In the genomic region with DNA sequence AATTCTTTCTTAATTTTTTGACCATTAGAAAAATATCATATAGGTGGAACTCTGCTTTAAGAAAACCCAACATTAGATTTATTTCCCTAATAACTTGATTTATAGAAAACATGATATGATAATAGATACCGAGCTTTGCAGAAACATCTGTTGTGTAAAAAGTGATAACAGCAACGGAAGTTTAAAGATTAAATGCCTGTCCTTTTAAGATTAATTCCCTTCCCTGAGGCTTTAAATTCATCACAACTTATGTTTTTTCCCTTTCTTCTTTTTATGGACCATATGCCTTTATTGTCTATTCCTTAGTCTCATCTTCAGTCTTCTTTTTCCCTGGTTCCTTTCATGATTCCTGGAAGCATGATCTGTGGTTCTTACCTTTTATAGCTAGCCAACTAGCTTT, we compare ENCODE assay signal across 9 cellular contexts. TPM values are rescaled to one million over a fixed set of nuclear protein-coding genes. Genes with fewer than 3 reads are reported as not detected.
DNase-seq lines count a peak whose midpoint lies in the region; ATAC-seq and TF ChIP-seq lines count a peak whose summit lies in the region.
"Had no signal": no experiment of that assay in that cellular context is flagged by ENCODE, and none has a peak within 500 bp of the region (broad histone marks: within the 10 kb centered on the region; RNA-seq: fewer than 3 reads in every experiment).

No MANE protein-coding gene starts in this region.

- H3K27ac Mint-ChIP-seq in CD8-positive, alpha-beta T cell = no peak overlapping the region
- no peak overlapping the region for H3K27ac Mint-ChIP-seq in immature natural killer cell
- H3K27ac Mint-ChIP-seq: naive B cell had no signal

- no peaks in the 10 kb centered on the region for H3K9me3 ChIP-seq in CD8-positive, alpha-beta T cell (ENCODE audit: low read length)
- H3K9me3 ChIP-seq in PC-3 (ENCODE audit: low read length) (no peaks in the 10 kb centered on the region), esophagus muscularis mucosa (no peaks in the 10 kb centered on the region), sigmoid colon (no peaks in the 10 kb centered on the region)

- peak overlapping the region; percentile 17 for H3K27ac ChIP-seq in CD8-positive, alpha-beta T cell (ENCODE audit: low read depth, low read length)
- H3K27ac ChIP-seq in PC-3 (ENCODE audit: low read length) (0 out of 2 replicates have a peak overlapping the region, but pooled peaks have one; percentile 8), esophagus muscularis mucosa (replicated peaks in 1 of 4) (peak overlapping the region; percentile 96 to 99 (median 98)), sigmoid colon (peak overlapping the region; percentile 94 to 99 (median 98))

- no peaks in the 10 kb centered on the region for H3K36me3 ChIP-seq in CD8-positive, alpha-beta T cell (ENCODE audit: insufficient read depth, low read length)
- H3K36me3 ChIP-seq in PC-3 (ENCODE audit: low read depth, low read length) (no peaks in the 10 kb centered on the region), esophagus muscularis mucosa (no peaks in the 10 kb centered on the region), sigmoid colon (no peaks in the 10 kb centered on the region)

- no peaks in the 10 kb centered on the region for H3K27me3 ChIP-seq in CD8-positive, alpha-beta T cell (ENCODE audit: insufficient read depth, low read length)
- H3K27me3 ChIP-seq in PC-3 (ENCODE audit: low read length) (no peaks in the 10 kb centered on the region), esophagus muscularis mucosa (no peaks in the 10 kb centered on the region), sigmoid colon (no peaks in the 10 kb centered on the region)

- H3K4me1 Mint-ChIP-seq in CD8-positive, alpha-beta T cell (ENCODE audit: low read depth) = peaks cover 40% of the 10 kb centered on the region
- peaks cover 8 to 21% of the 10 kb centered on the region in 2 donors for H3K4me1 Mint-ChIP-seq in immature natural killer cell

- no peaks in the 10 kb centered on the region for H3F3A ChIP-seq in PC-3 (ENCODE audit: low read length, unreplicated experiment)

- no peak for TF ChIP-seq EP300 in esophagus muscularis mucosa (IDR thresholded peaks at IDR 0.05)
- TF ChIP-seq EP300 in sigmoid colon (IDR thresholded peaks at IDR 0.05) = no peak

- peaks cover 69% of the 10 kb centered on the region for H3K79me2 ChIP-seq in PC-3 (ENCODE audit: low read length)

- peaks cover 53% of the 10 kb centered on the region for H3K4me1 ChIP-seq in CD8-positive, alpha-beta T cell (ENCODE audit: insufficient read depth, low read length)
- peaks cover 36% of the 10 kb centered on the region for H3K4me1 ChIP-seq in PC-3 (ENCODE audit: insufficient read depth, low read length)
- peaks cover 40 to 61% (median 56%) of the 10 kb centered on the region in 4 donors for H3K4me1 ChIP-seq in esophagus muscularis mucosa
- H3K4me1 ChIP-seq in sigmoid colon = peaks cover 2 to 61% (median 50%) of the 10 kb centered on the region in 4 donors

- TF ChIP-seq POLR2A in esophagus muscularis mucosa (IDR thresholded peaks at IDR 0.05; ENCODE audit: low read depth) (no peak), sigmoid colon (IDR thresholded peaks at IDR 0.05) (no peak)

- H4K20me1 ChIP-seq in PC-3 (ENCODE audit: low read length) = peaks cover 42% of the 10 kb centered on the region

- peak overlapping the region; percentile 92 for H3K4me2 ChIP-seq in PC-3 (ENCODE audit: low read length)

- no peak for TF ChIP-seq CTCF in CD8-positive, alpha-beta T cell (IDR thresholded peaks at IDR 0.05)
- TF ChIP-seq CTCF in PC-3 (conservative IDR thresholded peaks at IDR 0.05; ENCODE audit: low read depth, low read length) = no peak
- TF ChIP-seq CTCF in esophagus muscularis mucosa (IDR thresholded peaks at IDR 0.05) = no peak
- no peak for TF ChIP-seq CTCF in sigmoid colon (IDR thresholded peaks at IDR 0.05)

- H3K36me3 Mint-ChIP-seq in CD8-positive, alpha-beta T cell = peaks cover 2% of the 10 kb centered on the region
- H3K36me3 Mint-ChIP-seq in immature natural killer cell = no peaks in the 10 kb centered on the region
- H3K36me3 Mint-ChIP-seq: naive B cell had no signal

- BruUV-seq in PC-3 (replicated peaks; lab: Mats Ljungman, UMichigan) = no TSS peak

- intact Hi-C loops in CD8-positive, alpha-beta T cell (cut with DNase I, micrococcal nuclease) = loop anchor here (2.0 to 10.0 kb wide), 12 partner anchors 13 to 1824 kb away; partner anchors contain the start of genes AMPD3 (in 2 of the 2), BMAL1 (in 2 of the 2), EIF4G2 (in 2 of the 2) and BTBD10 (in 1 of the 2)
- intact Hi-C loops in PC-3 (cut with micrococcal nuclease) (loop anchor here (5.0 kb wide), 1 partner anchor 39 kb away; no protein-coding TSS in a partner anchor), esophagus muscularis mucosa (cut with DNase I) (loop anchor here (10.0 kb wide), 1 partner anchor 61 kb away; no protein-coding TSS in a partner anchor), sigmoid colon (cut with DNase I) (loop anchor here (5.0 kb wide), 2 partner anchors 36 to 911 kb away; no protein-coding TSS in a partner anchor)

- POLR2A ChIA-PET in CD8-positive, alpha-beta T cell (lab: Charles Lee) = interaction anchor here (0.7 to 3.3 kb wide), 5 partner anchors 12 to 1035 kb away, joined by 3 to 26 read pairs (median 7); partner anchors contain the start of gene EIF4G2
- POLR2A ChIA-PET in PC-3 (lab: Charles Lee; ENCODE audit: unreplicated experiment) = interaction anchor here (0.6 to 0.7 kb wide), 2 partner anchors 10 to 134 kb away, joined by 3 read pairs; no protein-coding TSS in a partner anchor

- no peak for DNase-seq in CD8-positive, alpha-beta T cell
- no peak for DNase-seq in PC-3
- no peak for DNase-seq in esophagus muscularis mucosa (ENCODE audit: extremely low spot score)
- DNase-seq in sigmoid colon = no peak
- no peak for DNase-seq in immature natural killer cell
- no peak for DNase-seq in amygdala (lab: John Stamatoyannopoulos, UW)

- H2AFZ ChIP-seq in PC-3 (ENCODE audit: low read length) = no peak overlapping the region

- CTCF ChIA-PET in CD8-positive, alpha-beta T cell (lab: Charles Lee) = interaction anchor here (0.5 to 1.9 kb wide), 8 partner anchors 9 to 1600 kb away, joined by 3 to 22 read pairs (median 4); no protein-coding TSS in a partner anchor
- CTCF ChIA-PET in PC-3 (lab: Charles Lee) = interaction anchor here (0.5 kb wide), 1 partner anchor 610 kb away, joined by 3 read pairs; no protein-coding TSS in a partner anchor

- H3K4me3 ChIP-seq in CD8-positive, alpha-beta T cell (ENCODE audit: low read depth, low read length) = peak overlapping the region; percentile 92
- H3K4me3 ChIP-seq in PC-3 (ENCODE audit: low read length) (peak overlapping the region; percentile 95), esophagus muscularis mucosa (peak overlapping the region; percentile 81 to 90 (median 83)), sigmoid colon (peak overlapping the region; percentile 65 to 86 (median 82))

- H3K4me3 Mint-ChIP-seq in CD8-positive, alpha-beta T cell = no peak overlapping the region
- no peak overlapping the region for H3K4me3 Mint-ChIP-seq in immature natural killer cell
- H3K4me3 Mint-ChIP-seq: naive B cell had no signal

- H3K9me3 Mint-ChIP-seq in CD8-positive, alpha-beta T cell = no peaks in the 10 kb centered on the region
- H3K9me3 Mint-ChIP-seq in immature natural killer cell = no peaks in the 10 kb centered on the region
- H3K9me3 Mint-ChIP-seq: naive B cell had no signal

- no peak for ATAC-seq in CD8-positive, alpha-beta T cell
- ATAC-seq in PC-3 = no peak
- no peak for ATAC-seq in GM18498 (IDR thresholded peaks at IDR 0.05; ENCODE audit: unreplicated experiment)
- ATAC-seq in HG03521 (IDR thresholded peaks at IDR 0.05; ENCODE audit: unreplicated experiment) = no peak

- H3K9ac ChIP-seq in PC-3 (ENCODE audit: low read length) = peak overlapping the region; percentile 14; the same call in 1 of the 2 replicates

- no peaks in the 10 kb centered on the region for H3K9me2 ChIP-seq in PC-3 (replicated peaks; ENCODE audit: low read length)

- 4% methylated on average over 2 of the region's 2 CpGs for WGBS in esophagus muscularis mucosa
- WGBS in sigmoid colon, 2 donors = 1 to 3% methylated on average over 2 of the region's 2 CpGs

- peaks cover 3% of the 10 kb centered on the region for H3K27me3 Mint-ChIP-seq in CD8-positive, alpha-beta T cell (ENCODE audit: low read depth)
- H3K27me3 Mint-ChIP-seq in immature natural killer cell (ENCODE audit: low read depth in 3 of 3) = peaks cover 7% of the 10 kb centered on the region in 3 donors

RNA-seq across cellular contexts. Expression of gene USP47, which starts 1.9 kb away (rescaled TPM):
- 100 to 1,000 TPM in 1 of 2 experiments, 10 to 100 TPM in 1; 93.4 to 100 TPM for total RNA-seq in CD8-positive, alpha-beta T cell
- 33.5 and 45.2 TPM in 2 replicates for total RNA-seq in PC-3 (2014; rRNA removed)
- total RNA-seq in esophagus muscularis mucosa = 100 to 1,000 TPM in 2 of 4 donors, 10 to 100 TPM in 2; 86.2 to 112 (median 96.5) TPM
- total RNA-seq in sigmoid colon = 100 to 1,000 TPM in 3 of 4 donors, 10 to 100 TPM in 1; 84.9 to 105 (median 103) TPM
- polyA plus RNA-seq in sigmoid colon = 10 to 100 TPM; 10.6 to 21.3 (median 17.4) TPM
- polyA plus RNA-seq in immature natural killer cell = 10 to 100 TPM; 36.3 to 72.4 (median 43.5) TPM

Comparison
In these comparisons a context has a peak if more than half of its experiments do, and no peak if none do; other contexts are left out.
1. H3K27ac ChIP-seq: peak in every context shown above with its lines; median percentile 98 in esophagus muscularis mucosa; 98 in sigmoid colon; 17 in CD8-positive, alpha-beta T cell; 8 in PC-3.